33 cellular contexts compared by ENCODE assay signal in the genomic region with DNA sequence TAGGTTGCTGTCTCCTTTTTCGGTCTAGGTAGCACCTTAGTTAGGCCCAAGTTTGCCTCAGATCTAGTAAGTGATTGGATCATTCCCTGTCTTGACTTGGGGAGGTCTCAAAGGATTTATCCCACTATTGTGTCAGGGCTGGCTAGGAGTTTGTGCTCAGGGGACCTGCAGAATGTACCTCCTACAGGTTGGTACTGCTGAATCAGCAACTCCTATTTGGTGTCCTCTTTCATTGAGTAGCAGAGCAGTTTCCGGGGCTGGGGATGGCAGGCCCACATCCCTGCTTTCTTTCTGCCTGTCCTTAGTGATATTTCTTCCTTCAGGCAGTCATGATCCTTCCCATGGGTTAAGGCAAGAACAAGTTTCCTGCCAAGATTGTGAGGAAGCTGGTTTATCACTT.
"Had no signal": no experiment of that assay in that cellular context is flagged by ENCODE, and none has a peak within 500 bp of the region (broad histone marks: within the 10 kb centered on the region; RNA-seq: fewer than 3 reads in every experiment).

No MANE protein-coding gene starts in this region.

- H3K27me3 ChIP-seq: brain microvascular endothelial cell, dorsolateral prefrontal cortex had no signal

- DNase-seq: activated CD4-positive, alpha-beta memory T cell treated with anti-CD3 and anti-CD28 coated beads, Interleukin-2, amount 10 ng/mL, durations not matched to agents 7 days and 5 days; activated CD4-positive, alpha-beta T cell treated with anti-CD3 and anti-CD28 coated beads for 1 hour; activated CD4-positive, alpha-beta T cell treated with anti-CD3 and anti-CD28 coated beads for 4 hours; activated CD4-positive, alpha-beta T cell treated with anti-CD3 and anti-CD28 coated beads, Interleukin-2, amount 10 ng/mL, durations not matched to agents 7 days and 5 days; activated CD4-positive, alpha-beta T cell treated with anti-CD3 and anti-CD28 coated beads, Interleukin-2, amount 50 U/mL, for 4 hours; activated CD8-positive, alpha-beta memory T cell treated with anti-CD3 and anti-CD28 coated beads, Interleukin-2, amount 50 U/mL, for 48 hours; activated effector memory CD4-positive, alpha-beta T cell treated with Interleukin-2 at 50 U/mL for 16 hours; activated gamma-delta T cell treated with Interleukin-2 at 50 U/mL for 16 hours; activated naive CD4-positive, alpha-beta T cell treated with anti-CD3 and anti-CD28 coated beads, Interleukin-2, amount 50 U/mL, for 16 hours; activated naive CD4-positive, alpha-beta T cell treated with Interleukin-2 at 50 U/mL for 16 hours; activated T-cell treated with anti-CD3 and anti-CD28 coated beads for 4 hours; activated T-cell treated with anti-CD3 and anti-CD28 coated beads, Interleukin-2, amount 50 U/mL, for 24 hours; activated T-cell treated with anti-CD3 and anti-CD28 coated beads, Interleukin-2, amount 50 U/mL, for 72 hours; amniotic stem cell; anterior cingulate cortex; brain microvascular endothelial cell; dorsolateral prefrontal cortex; effector memory CD4-positive, alpha-beta T cell; endodermal cell; foreskin fibroblast; head of caudate nucleus; T-helper 1 cell; T-helper 17 cell; T1000 had no signal

- H3K27ac ChIP-seq: brain microvascular endothelial cell, coronary artery, dorsolateral prefrontal cortex had no signal

- H3K27ac Mint-ChIP-seq: activated CD4-positive, alpha-beta memory T cell treated with anti-CD3 and anti-CD28 coated beads, Interleukin-2, amount 10 ng/mL, durations not matched to agents 7 days and 5 days; activated CD4-positive, alpha-beta T cell treated with anti-CD3 and anti-CD28 coated beads, Interleukin-2, amount 10 ng/mL, durations not matched to agents 7 days and 5 days; activated naive CD8-positive, alpha-beta T cell; activated T-cell treated with anti-CD3 and anti-CD28 coated beads, Interleukin-2, amount 50 U/mL, for 24 hours; activated T-cell treated with anti-CD3 and anti-CD28 coated beads, Interleukin-2, amount 50 U/mL, for 72 hours; dendritic cell treated with granulocyte-macrophage colony-stimulating factor and Interleukin-4, amounts not matched to agents 40 ng/mL and 50 ng/mL, for 4 days; endodermal cell; T-helper 17 cell; T-helper 2 cell treated with Interferon-gamma antibody and Interleukin-4, amounts not matched to agents 5 μg/mL and 100 μg/mL, for 36 hours had no signal

- H3K27me3 Mint-ChIP-seq: activated CD4-positive, alpha-beta memory T cell treated with anti-CD3 and anti-CD28 coated beads, Interleukin-2, amount 10 ng/mL, durations not matched to agents 7 days and 5 days; activated CD4-positive, alpha-beta T cell treated with anti-CD3 and anti-CD28 coated beads, Interleukin-2, amount 10 ng/mL, durations not matched to agents 7 days and 5 days; activated T-cell treated with anti-CD3 and anti-CD28 coated beads, Interleukin-2, amount 50 U/mL, for 24 hours; central memory CD8-positive, alpha-beta T cell; dendritic cell treated with granulocyte-macrophage colony-stimulating factor and Interleukin-4, amounts not matched to agents 40 ng/mL and 50 ng/mL, for 4 days had no signal

- H3K4me1 Mint-ChIP-seq: activated CD4-positive, alpha-beta memory T cell treated with anti-CD3 and anti-CD28 coated beads, Interleukin-2, amount 10 ng/mL, durations not matched to agents 7 days and 5 days; activated CD4-positive, alpha-beta T cell treated with anti-CD3 and anti-CD28 coated beads, Interleukin-2, amount 10 ng/mL, durations not matched to agents 7 days and 5 days; central memory CD8-positive, alpha-beta T cell; endodermal cell; T-helper 17 cell had no signal

- FAIRE-seq: astrocyte, bronchial epithelial cell, frontal cortex had no signal

- H3K4me3 Mint-ChIP-seq: activated CD4-positive, alpha-beta memory T cell treated with anti-CD3 and anti-CD28 coated beads, Interleukin-2, amount 10 ng/mL, durations not matched to agents 7 days and 5 days; activated CD4-positive, alpha-beta T cell treated with anti-CD3 and anti-CD28 coated beads, Interleukin-2, amount 10 ng/mL, durations not matched to agents 7 days and 5 days; activated naive CD8-positive, alpha-beta T cell; activated T-cell treated with anti-CD3 and anti-CD28 coated beads, Interleukin-2, amount 50 U/mL, for 24 hours; activated T-cell treated with anti-CD3 and anti-CD28 coated beads, Interleukin-2, amount 50 U/mL, for 72 hours; central memory CD8-positive, alpha-beta T cell; dendritic cell treated with granulocyte-macrophage colony-stimulating factor and Interleukin-4, amounts not matched to agents 40 ng/mL and 50 ng/mL, for 4 days; endodermal cell; T-helper 17 cell; T-helper 2 cell treated with Interferon-gamma antibody and Interleukin-4, amounts not matched to agents 5 μg/mL and 100 μg/mL, for 36 hours had no signal

- H3K4me3 ChIP-seq: coronary artery, dorsolateral prefrontal cortex had no signal

- H3K36me3 ChIP-seq: brain microvascular endothelial cell had no signal

- ATAC-seq: activated T-cell treated with anti-CD3 and anti-CD28 coated beads, Interleukin-2, amount 50 U/mL, for 72 hours; esophagus mucosa; T-helper 17 cell had no signal

- H3K36me3 Mint-ChIP-seq: activated naive CD8-positive, alpha-beta T cell had no signal

- H3K9me3 Mint-ChIP-seq: activated CD4-positive, alpha-beta memory T cell treated with anti-CD3 and anti-CD28 coated beads, Interleukin-2, amount 10 ng/mL, durations not matched to agents 7 days and 5 days; activated CD4-positive, alpha-beta T cell treated with anti-CD3 and anti-CD28 coated beads, Interleukin-2, amount 10 ng/mL, durations not matched to agents 7 days and 5 days; activated T-cell treated with anti-CD3 and anti-CD28 coated beads, Interleukin-2, amount 50 U/mL, for 24 hours; central memory CD8-positive, alpha-beta T cell; endodermal cell; T-helper 2 cell treated with Interferon-gamma antibody and Interleukin-4, amounts not matched to agents 5 μg/mL and 100 μg/mL, for 36 hours had no signal
